33 cellular contexts compared by ENCODE assay signal in genomic region chr3:185084402-185084801, GRCh38.
"Had no signal": no experiment of that assay in that cellular context is flagged by ENCODE, and none has a peak within 500 bp of the region (broad histone marks: within the 10 kb centered on the region; RNA-seq: fewer than 3 reads in every experiment).

No MANE protein-coding gene starts in this region.

- H3K27ac ChIP-seq: ascending aorta, cardiac muscle cell, VCaP had no signal

- H3K4me1 Mint-ChIP-seq: activated CD4-positive, alpha-beta memory T cell treated with anti-CD3 and anti-CD28 coated beads, Interleukin-2, amount 10 ng/mL, durations not matched to agents 7 days and 5 days; activated CD4-positive, alpha-beta T cell treated with anti-CD3 and anti-CD28 coated beads for 36 hours; activated CD4-positive, alpha-beta T cell treated with anti-CD3 and anti-CD28 coated beads, Interleukin-2, amount 10 ng/mL, durations not matched to agents 7 days and 5 days; activated CD8-positive, alpha-beta memory T cell treated with anti-CD3 and anti-CD28 coated beads, Interleukin-2, amount 10 ng/mL, durations not matched to agents 7 days and 5 days; activated naive CD4-positive, alpha-beta T cell treated with anti-CD3 and anti-CD28 coated beads, Interleukin-2, amount 10 ng/mL, durations not matched to agents 7 days and 5 days; activated naive CD4-positive, alpha-beta T cell treated with anti-CD3 and anti-CD28 coated beads, Interleukin-2, amount 50 U/mL, for 24 hours; activated naive CD8-positive, alpha-beta T cell treated with anti-CD3 and anti-CD28 coated beads, Interleukin-2, amount 10 ng/mL, durations not matched to agents 7 days and 5 days; activated naive CD8-positive, alpha-beta T cell treated with anti-CD3 and anti-CD28 coated beads, Interleukin-2, amount 50 U/mL, for 24 hours; central memory CD8-positive, alpha-beta T cell had no signal

- ATAC-seq: activated CD4-positive, alpha-beta T cell treated with anti-CD3 and anti-CD28 coated beads for 36 hours; activated CD4-positive, CD25-positive, alpha-beta regulatory T cell treated with anti-CD3 and anti-CD28 coated beads, Interleukin-2, amount 50 U/mL, for 24 hours; activated CD8-positive, alpha-beta memory T cell treated with anti-CD3 and anti-CD28 coated beads, Interleukin-2, amount 10 ng/mL, durations not matched to agents 7 days and 5 days; activated CD8-positive, alpha-beta T cell treated with anti-CD3 and anti-CD28 coated beads, Interleukin-2, amount 10 ng/mL, durations not matched to agents 7 days and 5 days; activated naive CD8-positive, alpha-beta T cell treated with anti-CD3 and anti-CD28 coated beads, Interleukin-2, amount 50 U/mL, for 24 hours had no signal

- H3K4me3 Mint-ChIP-seq: activated CD4-positive, alpha-beta memory T cell treated with anti-CD3 and anti-CD28 coated beads, Interleukin-2, amount 10 ng/mL, durations not matched to agents 7 days and 5 days; activated CD4-positive, alpha-beta T cell treated with anti-CD3 and anti-CD28 coated beads for 36 hours; activated CD4-positive, alpha-beta T cell treated with anti-CD3 and anti-CD28 coated beads, Interleukin-2, amount 10 ng/mL, durations not matched to agents 7 days and 5 days; activated CD8-positive, alpha-beta memory T cell treated with anti-CD3 and anti-CD28 coated beads, Interleukin-2, amount 10 ng/mL, durations not matched to agents 7 days and 5 days; activated CD8-positive, alpha-beta T cell treated with anti-CD3 and anti-CD28 coated beads, Interleukin-2, amount 10 ng/mL, durations not matched to agents 7 days and 5 days; activated naive CD4-positive, alpha-beta T cell treated with anti-CD3 and anti-CD28 coated beads, Interleukin-2, amount 10 ng/mL, durations not matched to agents 7 days and 5 days; activated naive CD4-positive, alpha-beta T cell treated with anti-CD3 and anti-CD28 coated beads, Interleukin-2, amount 50 U/mL, for 24 hours; activated naive CD8-positive, alpha-beta T cell; activated naive CD8-positive, alpha-beta T cell treated with anti-CD3 and anti-CD28 coated beads, Interleukin-2, amount 10 ng/mL, durations not matched to agents 7 days and 5 days; activated naive CD8-positive, alpha-beta T cell treated with anti-CD3 and anti-CD28 coated beads, Interleukin-2, amount 50 U/mL, for 24 hours; activated T-cell treated with anti-CD3 and anti-CD28 coated beads, Interleukin-2, amount 50 U/mL, for 24 hours; brain; central memory CD8-positive, alpha-beta T cell; T-helper 1 cell treated with Interleukin-12 subunit alpha and Interleukin-12 subunit beta and Interleukin-4 antibody, amounts not matched to agents 30 μg/mL and 1 μg/mL, for 36 hours; T-helper 2 cell treated with Interferon-gamma antibody and Interleukin-4, amounts not matched to agents 5 μg/mL and 100 μg/mL, for 36 hours had no signal

- H3K27me3 Mint-ChIP-seq: activated T-cell treated with anti-CD3 and anti-CD28 coated beads, Interleukin-2, amount 50 U/mL, for 24 hours had no signal

- H3K36me3 Mint-ChIP-seq: activated CD8-positive, alpha-beta memory T cell treated with anti-CD3 and anti-CD28 coated beads, Interleukin-2, amount 10 ng/mL, durations not matched to agents 7 days and 5 days; activated naive CD4-positive, alpha-beta T cell treated with anti-CD3 and anti-CD28 coated beads, Interleukin-2, amount 10 ng/mL, durations not matched to agents 7 days and 5 days; activated naive CD4-positive, alpha-beta T cell treated with anti-CD3 and anti-CD28 coated beads, Interleukin-2, amount 50 U/mL, for 24 hours; activated naive CD8-positive, alpha-beta T cell; activated naive CD8-positive, alpha-beta T cell treated with anti-CD3 and anti-CD28 coated beads, Interleukin-2, amount 10 ng/mL, durations not matched to agents 7 days and 5 days had no signal

- H3K9me3 Mint-ChIP-seq: activated CD4-positive, alpha-beta memory T cell treated with anti-CD3 and anti-CD28 coated beads, Interleukin-2, amount 10 ng/mL, durations not matched to agents 7 days and 5 days; activated CD4-positive, alpha-beta T cell treated with anti-CD3 and anti-CD28 coated beads, Interleukin-2, amount 10 ng/mL, durations not matched to agents 7 days and 5 days; activated naive CD4-positive, alpha-beta T cell treated with anti-CD3 and anti-CD28 coated beads, Interleukin-2, amount 10 ng/mL, durations not matched to agents 7 days and 5 days; activated naive CD4-positive, alpha-beta T cell treated with anti-CD3 and anti-CD28 coated beads, Interleukin-2, amount 50 U/mL, for 24 hours; activated naive CD8-positive, alpha-beta T cell treated with anti-CD3 and anti-CD28 coated beads, Interleukin-2, amount 10 ng/mL, durations not matched to agents 7 days and 5 days; activated naive CD8-positive, alpha-beta T cell treated with anti-CD3 and anti-CD28 coated beads, Interleukin-2, amount 50 U/mL, for 24 hours; activated T-cell treated with anti-CD3 and anti-CD28 coated beads, Interleukin-2, amount 50 U/mL, for 24 hours; activated T-helper 2 cell treated with anti-CD3 and anti-CD28 coated beads, Interferon-gamma antibody, Interleukin-2, Interleukin-4, amounts not matched to agents 10 μg/mL and 5 μg/mL and 100 μg/mL, durations not matched to agents 14 hours and 24 hours and 36 hours; brain; central memory CD8-positive, alpha-beta T cell; T-helper 1 cell treated with Interleukin-12 subunit alpha and Interleukin-12 subunit beta and Interleukin-4 antibody, amounts not matched to agents 30 μg/mL and 1 μg/mL, for 36 hours; T-helper 2 cell treated with Interferon-gamma antibody and Interleukin-4, amounts not matched to agents 5 μg/mL and 100 μg/mL, for 36 hours had no signal

- H3K27me3 ChIP-seq: ascending aorta, cardiac muscle cell had no signal

- H3K4me3 ChIP-seq: ascending aorta, cardiac muscle cell had no signal

- H3K9me3 ChIP-seq: ascending aorta had no signal

- DNase-seq: activated CD4-positive, alpha-beta memory T cell treated with anti-CD3 and anti-CD28 coated beads, Interleukin-2, amount 10 ng/mL, durations not matched to agents 7 days and 5 days; activated CD4-positive, alpha-beta T cell treated with anti-CD3 and anti-CD28 coated beads for 1 hour; activated CD4-positive, alpha-beta T cell treated with anti-CD3 and anti-CD28 coated beads for 36 hours; activated CD4-positive, alpha-beta T cell treated with anti-CD3 and anti-CD28 coated beads for 48 hours; activated CD4-positive, alpha-beta T cell treated with anti-CD3 and anti-CD28 coated beads, Interleukin-2, amount 10 ng/mL, durations not matched to agents 7 days and 5 days; activated CD4-positive, alpha-beta T cell treated with anti-CD3 and anti-CD28 coated beads, Interleukin-2, amount 50 U/mL, for 48 hours; activated CD4-positive, CD25-positive, alpha-beta regulatory T cell; activated CD8-positive, alpha-beta memory T cell treated with anti-CD3 and anti-CD28 coated beads for 24 hours; activated CD8-positive, alpha-beta memory T cell treated with anti-CD3 and anti-CD28 coated beads, Interleukin-2, amount 10 ng/mL, durations not matched to agents 7 days and 5 days; activated CD8-positive, alpha-beta memory T cell treated with anti-CD3 and anti-CD28 coated beads, Interleukin-2, amount 50 U/mL, for 48 hours; activated CD8-positive, alpha-beta T cell treated with anti-CD3 and anti-CD28 coated beads, Interleukin-2, amount 10 ng/mL, durations not matched to agents 7 days and 5 days; activated effector memory CD4-positive, alpha-beta T cell treated with Interleukin-2 at 50 U/mL for 16 hours; activated gamma-delta T cell; activated naive CD4-positive, alpha-beta T cell treated with anti-CD3 and anti-CD28 coated beads, Interleukin-2, amount 10 ng/mL, durations not matched to agents 7 days and 5 days; activated naive CD4-positive, alpha-beta T cell treated with Interleukin-2 at 50 U/mL for 16 hours; activated naive CD8-positive, alpha-beta T cell treated with anti-CD3 and anti-CD28 coated beads, Interleukin-2, amount 10 ng/mL, durations not matched to agents 7 days and 5 days; activated naive CD8-positive, alpha-beta T cell treated with anti-CD3 and anti-CD28 coated beads, Interleukin-2, amount 50 U/mL, for 24 hours; activated T-cell treated with anti-CD3 and anti-CD28 coated beads, Interleukin-2, amount 50 U/mL, for 24 hours; activated T-cell treated with anti-CD3 and anti-CD28 coated beads, Interleukin-2, amount 50 U/mL, for 48 hours; T-helper 1 cell; T-helper 2 cell; T-helper 9 cell had no signal

- H3K36me3 ChIP-seq: cardiac muscle cell had no signal

- H3K27ac Mint-ChIP-seq: activated CD4-positive, alpha-beta memory T cell treated with anti-CD3 and anti-CD28 coated beads, Interleukin-2, amount 10 ng/mL, durations not matched to agents 7 days and 5 days; activated CD4-positive, alpha-beta T cell treated with anti-CD3 and anti-CD28 coated beads for 36 hours; activated CD4-positive, alpha-beta T cell treated with anti-CD3 and anti-CD28 coated beads, Interleukin-2, amount 10 ng/mL, durations not matched to agents 7 days and 5 days; activated CD8-positive, alpha-beta memory T cell treated with anti-CD3 and anti-CD28 coated beads, Interleukin-2, amount 10 ng/mL, durations not matched to agents 7 days and 5 days; activated CD8-positive, alpha-beta T cell treated with anti-CD3 and anti-CD28 coated beads, Interleukin-2, amount 10 ng/mL, durations not matched to agents 7 days and 5 days; activated naive CD4-positive, alpha-beta T cell treated with anti-CD3 and anti-CD28 coated beads, Interleukin-2, amount 10 ng/mL, durations not matched to agents 7 days and 5 days; activated naive CD4-positive, alpha-beta T cell treated with anti-CD3 and anti-CD28 coated beads, Interleukin-2, amount 50 U/mL, for 24 hours; activated naive CD8-positive, alpha-beta T cell; activated naive CD8-positive, alpha-beta T cell treated with anti-CD3 and anti-CD28 coated beads, Interleukin-2, amount 10 ng/mL, durations not matched to agents 7 days and 5 days; activated naive CD8-positive, alpha-beta T cell treated with anti-CD3 and anti-CD28 coated beads, Interleukin-2, amount 50 U/mL, for 24 hours; activated T-cell treated with anti-CD3 and anti-CD28 coated beads, Interleukin-2, amount 50 U/mL, for 24 hours; activated T-helper 2 cell treated with anti-CD3 and anti-CD28 coated beads, Interferon-gamma antibody, Interleukin-2, Interleukin-4, amounts not matched to agents 10 μg/mL and 5 μg/mL and 100 μg/mL, durations not matched to agents 14 hours and 24 hours and 36 hours; brain; T-helper 1 cell treated with Interleukin-12 subunit alpha and Interleukin-12 subunit beta and Interleukin-4 antibody, amounts not matched to agents 30 μg/mL and 1 μg/mL, for 36 hours; T-helper 2 cell treated with Interferon-gamma antibody and Interleukin-4, amounts not matched to agents 5 μg/mL and 100 μg/mL, for 36 hours had no signal
